26 cellular contexts compared by ENCODE assay signal in genomic region chr10:65802391-65802790, GRCh38.
"Had no signal": no experiment of that assay in that cellular context is flagged by ENCODE, and none has a peak within 500 bp of the region (broad histone marks: within the 10 kb centered on the region; RNA-seq: fewer than 3 reads in every experiment).

No MANE protein-coding gene starts in this region.

- H3K27ac ChIP-seq: colonic mucosa, epithelial cell of prostate, esophagus squamous epithelium, gastrocnemius medialis, heart right ventricle, left lung, lower lobe of right lung had no signal

- DNase-seq: colonic mucosa; cortex of kidney; effector CD8-positive, alpha-beta T cell; effector memory CD8-positive, alpha-beta T cell; endodermal cell; erythroblast; esophagus squamous epithelium; foreskin fibroblast; foreskin melanocyte; gastrocnemius medialis; glutamatergic neuron; head of caudate nucleus; heart right ventricle; hippocampal formation; left cardiac atrium; left lung; left ventricle myocardium superior; lower lobe of right lung; mesenchymal stem cell; mucosa of descending colon; naive B cell had no signal

- FAIRE-seq: endometrium, islet of Langerhans, keratinocyte had no signal

- H3K9me3 ChIP-seq: colonic mucosa, esophagus squamous epithelium, gastrocnemius medialis, heart right ventricle, left lung, lower lobe of right lung, mucosa of descending colon had no signal

- H3K27me3 ChIP-seq: colonic mucosa, esophagus squamous epithelium, gastrocnemius medialis, heart right ventricle, left lung had no signal

- H3K4me3 ChIP-seq: colonic mucosa, esophagus squamous epithelium, gastrocnemius medialis, heart right ventricle, left lung, lower lobe of right lung, mucosa of descending colon had no signal

- H3K4me1 ChIP-seq: colonic mucosa, esophagus squamous epithelium, gastrocnemius medialis, heart right ventricle, left lung, lower lobe of right lung had no signal

- ATAC-seq: effector memory CD8-positive, alpha-beta T cell; esophagus mucosa; gastrocnemius medialis; heart right ventricle; left cardiac atrium; left lung; left ventricle myocardium superior; lower lobe of right lung; mucosa of descending colon had no signal

- H3K36me3 ChIP-seq: colonic mucosa, esophagus squamous epithelium, gastrocnemius medialis, heart right ventricle, left lung, lower lobe of right lung had no signal
